ENCODE assay signal across 1 cellular context in genomic region chr2:238157506-238158017, GRCh38.
TF ChIP-seq lines count a peak whose summit lies in the region.

No MANE protein-coding gene starts in this region.

TF ChIP-seq in IMR-90, 13 proteins besides CTCF, POLR2A, EP300 and RAD21:
- TF ChIP-seq RFX5 (IDR thresholded peaks at IDR 0.05; ENCODE audit: low read depth, low read length), result no peak
